In the genomic region with DNA sequence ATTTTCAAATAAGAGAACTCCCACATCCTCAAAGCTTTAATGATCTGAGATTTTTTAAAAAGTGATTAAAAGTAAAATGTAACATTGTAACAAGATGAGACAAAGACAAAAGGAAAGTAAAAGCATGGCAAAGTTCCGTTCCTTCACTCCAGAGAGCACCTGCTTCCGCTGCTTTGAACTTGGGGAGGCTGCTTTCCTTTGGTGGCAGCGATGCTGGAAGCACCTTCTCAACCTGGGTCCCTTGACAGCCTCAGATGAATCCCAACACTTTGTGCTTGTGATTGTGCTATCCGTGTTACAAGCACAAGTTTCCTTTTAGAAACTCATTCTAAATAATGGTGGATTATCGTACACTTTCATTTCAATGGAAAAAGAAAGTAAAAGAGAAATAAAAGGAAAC, we compare ENCODE assay signal across 12 cellular contexts. TPM values are rescaled to one million over a fixed set of nuclear protein-coding genes. Genes with fewer than 3 reads are reported as not detected.
DNase-seq lines count a peak whose midpoint lies in the region; ATAC-seq and TF ChIP-seq lines count a peak whose summit lies in the region.
"Had no signal": no experiment of that assay in that cellular context is flagged by ENCODE, and none has a peak within 500 bp of the region (broad histone marks: within the 10 kb centered on the region; RNA-seq: fewer than 3 reads in every experiment).

No MANE protein-coding gene starts in this region.

- H3K4me3 ChIP-seq in ACC112 (ENCODE audit: low read depth, low read length) (peak overlapping the region; percentile 68), GM12865 (ENCODE audit: low read depth, low read length) (peak overlapping the region; percentile 43), uterus (no peak overlapping the region)

- no peaks in the 10 kb centered on the region for H3K9me3 Mint-ChIP-seq in activated T-cell treated with anti-CD3 and anti-CD28 coated beads, Interleukin-2, amount 50 U/mL, for 72 hours
- H3K9me3 Mint-ChIP-seq in memory B cell, result no peaks in the 10 kb centered on the region
- H3K9me3 Mint-ChIP-seq: type B pancreatic cell had no signal

- no peak for TF ChIP-seq CTCF in GM12865 (IDR thresholded peaks at IDR 0.05; ENCODE audit: insufficient read depth, low read depth, low read length, missing control alignments)
- no peak for TF ChIP-seq CTCF in uterus (IDR thresholded peaks at IDR 0.05)
- TF ChIP-seq CTCF in GM13977 (IDR thresholded peaks at IDR 0.05; ENCODE audit: extremely low read depth, insufficient read depth, missing control alignments), result no peak

- H3K79me2 ChIP-seq in ACC112 (ENCODE audit: control insufficient read depth, insufficient read depth, low read length, unreplicated experiment), result no peaks in the 10 kb centered on the region

- H3K27me3 Mint-ChIP-seq in activated T-cell treated with anti-CD3 and anti-CD28 coated beads, Interleukin-2, amount 50 U/mL, for 72 hours (ENCODE audit: low read depth), result no peaks in the 10 kb centered on the region
- H3K27me3 Mint-ChIP-seq in memory B cell, result no peaks in the 10 kb centered on the region
- H3K27me3 Mint-ChIP-seq: type B pancreatic cell had no signal

- peak; percentile 46 for DNase-seq in GM12865 (ENCODE audit: low read depth)
- DNase-seq in activated T-cell treated with anti-CD3 and anti-CD28 coated beads, Interleukin-2, amount 50 U/mL, for 72 hours, result no peak
- DNase-seq in memory B cell (ENCODE audit: low spot score in 2 of 2), result no peak
- DNase-seq in uterus, result no peak
- DNase-seq in epidermal melanocyte (ENCODE audit: insufficient read length, low spot score), result no peak
- DNase-seq in GM13977 (ENCODE audit: low spot score), result no peak
- no peak for DNase-seq in NCI-H526 (lab: John Stamatoyannopoulos, UW)
- DNase-seq: dermis blood vessel endothelial cell, NCI-H1436, NCI-H446 had no signal

- TF ChIP-seq POLR2A in uterus (IDR thresholded peaks at IDR 0.05), result no peak

- peak overlapping the region; percentile 100 for H3K27ac Mint-ChIP-seq in activated T-cell treated with anti-CD3 and anti-CD28 coated beads, Interleukin-2, amount 50 U/mL, for 72 hours
- H3K27ac Mint-ChIP-seq in memory B cell, result no peak overlapping the region
- H3K27ac Mint-ChIP-seq: type B pancreatic cell had no signal

- H3K4me3 Mint-ChIP-seq in activated T-cell treated with anti-CD3 and anti-CD28 coated beads, Interleukin-2, amount 50 U/mL, for 72 hours, result peak overlapping the region; percentile 86 to 98
- peak overlapping the region; percentile 73 for H3K4me3 Mint-ChIP-seq in memory B cell
- H3K4me3 Mint-ChIP-seq: type B pancreatic cell had no signal

- in situ Hi-C loops in GM13977 (cut with MboI; ENCODE audit: low pct_unique_long_range_greater_than_20kb, low sequenced_read_pairs, unreplicated experiment), result no loop called here

- peaks cover 85% of the 10 kb centered on the region for H3K4me1 Mint-ChIP-seq in activated T-cell treated with anti-CD3 and anti-CD28 coated beads, Interleukin-2, amount 50 U/mL, for 72 hours (ENCODE audit: low read depth)
- no peaks in the 10 kb centered on the region for H3K4me1 Mint-ChIP-seq in memory B cell

- peaks cover 22% of the 10 kb centered on the region for H3K27me3 ChIP-seq in ACC112 (ENCODE audit: insufficient read depth, low read length)
- H3K27me3 ChIP-seq in uterus, result no peaks in the 10 kb centered on the region

- peak overlapping the region; percentile 66 for H2AFZ ChIP-seq in ACC112 (ENCODE audit: low read length, unreplicated experiment)

- H3K4me1 ChIP-seq in ACC112 (ENCODE audit: control insufficient read depth, insufficient read depth, low read length, unreplicated experiment) (no peaks in the 10 kb centered on the region), uterus (peaks cover 0 to 8% of the 10 kb centered on the region in 2 donors)

- peak in 1 of 2 donors; percentile 24 for ATAC-seq in activated T-cell treated with anti-CD3 and anti-CD28 coated beads, Interleukin-2, amount 50 U/mL, for 72 hours (replicated peaks in 1 of 2)
- ATAC-seq in memory B cell (ENCODE audit: low read depth), result no peak

- H3K27ac ChIP-seq in ACC112 (ENCODE audit: low read depth, low read length), result no peak overlapping the region
- H3K27ac ChIP-seq in uterus, result no peak overlapping the region

- peaks cover 4 to 40% of the 10 kb centered on the region in 2 donors for H3K36me3 Mint-ChIP-seq in activated T-cell treated with anti-CD3 and anti-CD28 coated beads, Interleukin-2, amount 50 U/mL, for 72 hours (ENCODE audit: insufficient read depth in 2 of 2)
- H3K36me3 Mint-ChIP-seq in memory B cell, result no peaks in the 10 kb centered on the region

- intact Hi-C loops in uterus (cut with DNase I; ENCODE audit: low total_unique reads), result no loop called here

- H3K36me3 ChIP-seq in ACC112 (ENCODE audit: insufficient read depth, low read length) (no peaks in the 10 kb centered on the region), uterus (no peaks in the 10 kb centered on the region)

- no peaks in the 10 kb centered on the region for H3K9me3 ChIP-seq in uterus

RNA-seq across cellular contexts. Expression of a gene that starts 59.7 kb away (rescaled TPM):
- total RNA-seq in activated T-cell treated with anti-CD3 and anti-CD28 coated beads, Interleukin-2, amount 50 U/mL, for 72 hours, result 10 to 100 TPM; 35.7 to 45.7 TPM
- 10 to 100 TPM; 32.0 to 63.5 (median 50.0) TPM for total RNA-seq in uterus

Comparison
In these comparisons a context has a peak if more than half of its experiments do, and no peak if none do; other contexts are left out.
1. H3K4me3 ChIP-seq: peak in ACC112 (single experiment) and GM12865 (single experiment); none in uterus (0 of 2).